Comparison of ENCODE assay signal across 1 cellular context in genomic region chr18:69717586-69717985, GRCh38.
TF ChIP-seq lines count a peak whose summit lies in the region.

No MANE protein-coding gene starts in this region.

TF ChIP-seq in WTC11, 78 proteins besides CTCF, POLR2A, EP300 and RAD21 (continued from another document):
- TF ChIP-seq SOX15 (CRISPR knock-in tag; IDR thresholded peaks at IDR 0.05) (no peak), JAZF1 (CRISPR knock-in tag; IDR thresholded peaks at IDR 0.05) (no peak)
TF ChIP-seq in WTC11: peak in this region for 0.
